In the genomic region with DNA sequence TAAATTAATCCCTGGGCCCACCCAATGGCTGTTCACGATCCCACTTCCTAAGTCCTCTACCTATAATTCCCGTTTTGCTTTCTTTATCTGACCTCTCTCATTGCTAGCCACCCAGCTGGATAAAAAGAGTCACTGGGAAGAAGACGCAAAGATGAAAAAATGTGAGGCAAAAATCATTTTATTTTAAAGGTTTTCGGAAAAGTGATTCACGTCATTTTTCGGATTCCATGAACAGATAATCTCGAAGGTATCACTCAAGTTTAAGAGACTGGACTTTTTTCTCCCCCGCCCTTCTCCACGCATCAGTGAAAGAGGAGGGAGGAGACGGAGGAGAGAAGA, we compare ENCODE assay signal across 8 cellular contexts. TPM values are rescaled to one million over a fixed set of nuclear protein-coding genes. Genes with fewer than 3 reads are reported as not detected.
A peak's percentile ranks its signal among the peaks of the same experiment; 100 is the strongest.
DNase-seq lines count a peak whose midpoint lies in the region; ATAC-seq and TF ChIP-seq lines count a peak whose summit lies in the region.
"Had no signal": no experiment of that assay in that cellular context is flagged by ENCODE, and none has a peak within 500 bp of the region (broad histone marks: within the 10 kb centered on the region; RNA-seq: fewer than 3 reads in every experiment).

No MANE protein-coding gene starts in this region.

- ATAC-seq in lower lobe of right lung (no peak), mucosa of descending colon (no peak)
- ATAC-seq in stimulated activated naive B cell treated with anti-CD40 and anti-IgM and Interleukin-4, amounts not matched to agents 10 μg/mL and 1 μg/mL and 100 μg/mL, for 72 hours (replicated peaks) = no peak

- peaks cover 0 to 4% of the 10 kb centered on the region in 2 donors for H3K9me3 Mint-ChIP-seq in stimulated activated naive B cell treated with anti-CD40 and anti-IgM and Interleukin-4, amounts not matched to agents 10 μg/mL and 1 μg/mL and 100 μg/mL, for 72 hours

- H3K9me3 ChIP-seq in HUES6 (ENCODE audit: control insufficient read depth, insufficient read depth, low read depth, low read length) (no peaks in the 10 kb centered on the region), lower lobe of right lung (no peaks in the 10 kb centered on the region), mucosa of descending colon (no peaks in the 10 kb centered on the region)
- H3K9me3 ChIP-seq: SJCRH30 had no signal

- no peak for TF ChIP-seq CTCF in astrocyte of the cerebellum (IDR thresholded peaks at IDR 0.05; ENCODE audit: low read depth, low read length, missing control alignments)
- no peak for TF ChIP-seq CTCF in lower lobe of right lung (IDR thresholded peaks at IDR 0.05)
- TF ChIP-seq CTCF in GM20000 (IDR thresholded peaks at IDR 0.05; ENCODE audit: extremely low read depth, missing control alignments) = no peak
- TF ChIP-seq CTCF in mucosa of descending colon (IDR thresholded peaks at IDR 0.05) = no peak

- peaks cover 19 to 30% of the 10 kb centered on the region in 2 donors for H3K4me1 Mint-ChIP-seq in stimulated activated naive B cell treated with anti-CD40 and anti-IgM and Interleukin-4, amounts not matched to agents 10 μg/mL and 1 μg/mL and 100 μg/mL, for 72 hours

- H3K36me3 ChIP-seq in HUES6 (ENCODE audit: control insufficient read depth, insufficient read depth, low read length) (no peaks in the 10 kb centered on the region), lower lobe of right lung (no peaks in the 10 kb centered on the region), mucosa of descending colon (ENCODE audit: low read depth) (no peaks in the 10 kb centered on the region)
- H3K36me3 ChIP-seq: SJCRH30 had no signal

- H3K4me1 ChIP-seq in HUES6 (ENCODE audit: control insufficient read depth, insufficient read depth, low read length) (no peaks in the 10 kb centered on the region), lower lobe of right lung (peaks cover 13% of the 10 kb centered on the region), mucosa of descending colon (ENCODE audit: low read depth) (peaks cover 13% of the 10 kb centered on the region)
- H3K4me1 ChIP-seq: SJCRH30 had no signal

- H3K4me3 Mint-ChIP-seq in stimulated activated naive B cell treated with anti-CD40 and anti-IgM and Interleukin-4, amounts not matched to agents 10 μg/mL and 1 μg/mL and 100 μg/mL, for 72 hours = peak overlapping the region; percentile 84 to 93

- H3K4me3 ChIP-seq in HUES6 (ENCODE audit: low read depth, low read length) (peak overlapping the region; percentile 72), astrocyte of the cerebellum (ENCODE audit: low read depth, low read length) (peak overlapping the region; percentile 36), lower lobe of right lung (peak overlapping the region; percentile 51), mucosa of descending colon (no peak overlapping the region)
- H3K4me3 ChIP-seq: SJCRH30 had no signal

- H3K27me3 ChIP-seq in HUES6 (ENCODE audit: control insufficient read depth, insufficient read depth, low read length) = peaks cover 44% of the 10 kb centered on the region
- peaks cover 19% of the 10 kb centered on the region for H3K27me3 ChIP-seq in lower lobe of right lung (ENCODE audit: low read depth)
- H3K27me3 ChIP-seq: SJCRH30 had no signal

- intact Hi-C loops in lower lobe of right lung (cut with DNase I) = no loop called here
- intact Hi-C loops in mucosa of descending colon (cut with DNase I, micrococcal nuclease) = no loop called here

- in situ Hi-C loops in astrocyte of the cerebellum (cut with HindIII; ENCODE audit: low sequenced_read_pairs) = no loop called here

- DNase-seq in astrocyte of the cerebellum (ENCODE audit: low read depth) = no peak
- no peak for DNase-seq in lower lobe of right lung
- DNase-seq in stimulated activated naive B cell treated with anti-CD40 and anti-IgM and Interleukin-4, amounts not matched to agents 10 μg/mL and 1 μg/mL and 100 μg/mL, for 72 hours = no peak
- DNase-seq in GM20000 (ENCODE audit: low spot score) = no peak
- no peak for DNase-seq in stimulated activated CD4-positive, alpha-beta T cell treated with anti-CD3 and anti-CD28 coated beads, Interleukin-4, amount 100 ng/mL, for 4 hours
- no peak for DNase-seq in mucosa of descending colon
- DNase-seq: SJCRH30 had no signal

- no peak overlapping the region for H3K27ac ChIP-seq in HUES6 (ENCODE audit: low read depth, low read length)
- H3K27ac ChIP-seq in lower lobe of right lung = peak overlapping the region; percentile 19
- H3K27ac ChIP-seq: SJCRH30 had no signal

- H3K36me3 Mint-ChIP-seq in stimulated activated naive B cell treated with anti-CD40 and anti-IgM and Interleukin-4, amounts not matched to agents 10 μg/mL and 1 μg/mL and 100 μg/mL, for 72 hours = no peaks in the 10 kb centered on the region

- peak overlapping the region; percentile 89 for H3K27ac Mint-ChIP-seq in stimulated activated naive B cell treated with anti-CD40 and anti-IgM and Interleukin-4, amounts not matched to agents 10 μg/mL and 1 μg/mL and 100 μg/mL, for 72 hours

- no peak overlapping the region for H3K9ac ChIP-seq in HUES6 (ENCODE audit: low read length)

- peaks cover 26 to 31% of the 10 kb centered on the region in 2 donors for H3K27me3 Mint-ChIP-seq in stimulated activated naive B cell treated with anti-CD40 and anti-IgM and Interleukin-4, amounts not matched to agents 10 μg/mL and 1 μg/mL and 100 μg/mL, for 72 hours

RNA-seq across cellular contexts. Expression of gene HTR1F, which starts 0.3 kb away (rescaled TPM):
- total RNA-seq in lower lobe of right lung (0.77 TPM), mucosa of descending colon (under 1 TPM in 1 of 3 donors, not detected in 2; 0.16 TPM)
- total RNA-seq: SJCRH30 had no signal
